In genomic region chr1:16978139-16978538, GRCh38 we compare ENCODE assay signal across 3 cellular contexts.
TF ChIP-seq lines count a peak whose summit lies in the region.

No MANE protein-coding gene starts in this region.

TF ChIP-seq in SK-N-SH, 30 proteins besides CTCF, POLR2A, EP300 and RAD21:
- TF ChIP-seq MEF2A (IDR thresholded peaks at IDR 0.05; ENCODE audit: borderline replicate concordance, low read depth), result no peak

TF ChIP-seq in SK-N-SH treated with all-trans-retinoic acid at 6 μM for 48 hours, 23 proteins besides CTCF, POLR2A, EP300 and RAD21:
- no peak for TF ChIP-seq OSR1 (CRISPR knock-in tag; IDR thresholded peaks at IDR 0.05)
- TF ChIP-seq TCF4 (CRISPR knock-in tag; IDR thresholded peaks at IDR 0.05; ENCODE audit: borderline replicate concordance), result no peak
- TF ChIP-seq CREB5 (CRISPR knock-in tag; IDR thresholded peaks at IDR 0.05; ENCODE audit: low read depth), result no peak
- no peak for TF ChIP-seq SNAI2 (CRISPR knock-in tag; IDR thresholded peaks at IDR 0.05)
- TF ChIP-seq ZNF70 (CRISPR knock-in tag; IDR thresholded peaks at IDR 0.05), result no peak
- TF ChIP-seq ZFP30 (CRISPR knock-in tag; IDR thresholded peaks at IDR 0.05), result no peak
- no peak for TF ChIP-seq ESRRG (CRISPR knock-in tag; IDR thresholded peaks at IDR 0.05)
- TF ChIP-seq CSRNP3 (CRISPR knock-in tag; IDR thresholded peaks at IDR 0.05), result no peak
- no peak for TF ChIP-seq PATZ1 (CRISPR knock-in tag; IDR thresholded peaks at IDR 0.05; ENCODE audit: borderline replicate concordance)
- TF ChIP-seq POU6F1 (CRISPR knock-in tag; IDR thresholded peaks at IDR 0.05; ENCODE audit: borderline replicate concordance, low read depth), result no peak
- TF ChIP-seq ARNTL (CRISPR knock-in tag; IDR thresholded peaks at IDR 0.05; ENCODE audit: borderline replicate concordance, low read depth), result no peak

TF ChIP-seq in H1, 55 proteins besides CTCF, POLR2A, EP300 and RAD21:
- TF ChIP-seq TBP (IDR thresholded peaks at IDR 0.05; ENCODE audit: low read depth, low read length), result no peak
- no peak for TF ChIP-seq BACH1 (IDR thresholded peaks at IDR 0.05; ENCODE audit: low read length)
- no peak for TF ChIP-seq SIX5 (IDR thresholded peaks at IDR 0.05; ENCODE audit: low read depth, low read length)
- no peak for TF ChIP-seq BRCA1 (IDR thresholded peaks at IDR 0.05; ENCODE audit: low read depth, low read length)
- TF ChIP-seq SP2 (IDR thresholded peaks at IDR 0.05; ENCODE audit: low read length), result no peak
- no peak for TF ChIP-seq CHD2 (IDR thresholded peaks at IDR 0.05; ENCODE audit: low read length)
- TF ChIP-seq SP1 (IDR thresholded peaks at IDR 0.05; ENCODE audit: low read depth, low read length), result no peak
- no peak for TF ChIP-seq NRF1 (IDR thresholded peaks at IDR 0.05; ENCODE audit: low read depth, low read length)
- TF ChIP-seq EGR1 (IDR thresholded peaks at IDR 0.05; ENCODE audit: borderline replicate concordance, low read depth, low read length), result no peak
- TF ChIP-seq TAF1 (IDR thresholded peaks at IDR 0.05; ENCODE audit: low read depth, low read length), result no peak
- no peak for TF ChIP-seq POLR2AphosphoS5 (IDR thresholded peaks at IDR 0.05; ENCODE audit: low read depth, low read length)
- no peak for TF ChIP-seq CBX5 (IDR thresholded peaks at IDR 0.05; ENCODE audit: low read depth, low read length)
- TF ChIP-seq ATF2 (IDR thresholded peaks at IDR 0.05; ENCODE audit: low read length), result no peak
- no peak for TF ChIP-seq E2F6 (IDR thresholded peaks at IDR 0.05)
- TF ChIP-seq BCL11A (IDR thresholded peaks at IDR 0.05; ENCODE audit: low read depth in 2 of 2, low read length in 2 of 2), result no peak
